Comparison of ENCODE assay signal across 1 cellular context in genomic region chr7:2939193-2939885, GRCh38.
TF ChIP-seq lines count a peak whose summit lies in the region.

No MANE protein-coding gene starts in this region.

TF ChIP-seq in WTC11, 78 proteins besides CTCF, POLR2A, EP300 and RAD21 (continued from another document):
- TF ChIP-seq CREB1 (CRISPR knock-in tag; IDR thresholded peaks at IDR 0.05) (no peak), ZNF512 (CRISPR knock-in tag; IDR thresholded peaks at IDR 0.05; ENCODE audit: borderline replicate concordance) (no peak), E2F5 (CRISPR knock-in tag; IDR thresholded peaks at IDR 0.05) (no peak), TEAD4 (CRISPR knock-in tag; IDR thresholded peaks at IDR 0.05) (no peak), NFE2L1 (CRISPR knock-in tag; IDR thresholded peaks at IDR 0.05) (no peak), HMGXB4 (CRISPR knock-in tag; IDR thresholded peaks at IDR 0.05) (no peak), PRRX2 (CRISPR knock-in tag; IDR thresholded peaks at IDR 0.05) (no peak), CREM (CRISPR knock-in tag; IDR thresholded peaks at IDR 0.05) (no peak), ZNF121 (CRISPR knock-in tag; IDR thresholded peaks at IDR 0.05) (no peak)
